8 cellular contexts compared by ENCODE assay signal in genomic region chr11:36746886-36747710, GRCh38.
A peak's percentile ranks its signal among the peaks of the same experiment; 100 is the strongest.
DNase-seq lines count a peak whose midpoint lies in the region; ATAC-seq and TF ChIP-seq lines count a peak whose summit lies in the region.

No MANE protein-coding gene starts in this region.

- TF ChIP-seq CTCF in dorsolateral prefrontal cortex (IDR thresholded peaks at IDR 0.05 in 54 of 56, conservative IDR thresholded peaks at IDR 0.05 in 2 of 56; ENCODE audit: low read depth in 1 of 56, partially characterized antibody in 56 of 56) (peak; percentile 77 to 99 (median 96)), lung (IDR thresholded peaks at IDR 0.05; ENCODE audit: control extremely low read depth, extremely low read depth) (peak; percentile 98)

- POLR2A ChIA-PET in activated CD4-positive, alpha-beta T cell treated with anti-CD3 and anti-CD28 coated beads, Interleukin-2, amount 10 ng/mL, durations not matched to agents 7 days and 5 days (lab: Charles Lee) = interaction anchor here (0.7 kb wide), 1 partner anchor 183 kb away, joined by 3 read pairs; no protein-coding TSS in a partner anchor

- no peaks in the 10 kb centered on the region for H3K9me3 ChIP-seq in lung (ENCODE audit: control insufficient read depth in 2 of 2, insufficient read depth in 1 of 2, low read length in 1 of 2)

- no peak overlapping the region for H3K27ac Mint-ChIP-seq in activated CD4-positive, alpha-beta T cell treated with anti-CD3 and anti-CD28 coated beads, Interleukin-2, amount 10 ng/mL, durations not matched to agents 7 days and 5 days

- no peak overlapping the region for H3K4me3 Mint-ChIP-seq in activated CD4-positive, alpha-beta T cell treated with anti-CD3 and anti-CD28 coated beads, Interleukin-2, amount 10 ng/mL, durations not matched to agents 7 days and 5 days

- peaks cover 0 to 3% of the 10 kb centered on the region in 2 donors for H3K4me1 ChIP-seq in lung (ENCODE audit: control insufficient read depth in 2 of 2, insufficient read depth in 2 of 2, low read length in 2 of 2)

- H3K27me3 ChIP-seq in dorsolateral prefrontal cortex (peaks cover 0 to 6% (median 0%) of the 10 kb centered on the region in 45 donors), lung (ENCODE audit: control insufficient read depth, insufficient read depth) (no peaks in the 10 kb centered on the region)

- no peaks in the 10 kb centered on the region for H3K36me3 ChIP-seq in lung (ENCODE audit: control insufficient read depth in 2 of 2, insufficient read depth in 2 of 2, low read length in 2 of 2)

- CTCF ChIA-PET in activated CD4-positive, alpha-beta T cell treated with anti-CD3 and anti-CD28 coated beads, Interleukin-2, amount 10 ng/mL, durations not matched to agents 7 days and 5 days (lab: Charles Lee) = interaction anchor here (0.6 to 1.8 kb wide), 17 partner anchors 9 to 454 kb away, joined by 3 to 8 read pairs (median 4); no protein-coding TSS in a partner anchor

- no peaks in the 10 kb centered on the region for H3K36me3 Mint-ChIP-seq in activated CD4-positive, alpha-beta T cell treated with anti-CD3 and anti-CD28 coated beads, Interleukin-2, amount 10 ng/mL, durations not matched to agents 7 days and 5 days (ENCODE audit: low read depth)

- H3K4me1 Mint-ChIP-seq in activated CD4-positive, alpha-beta T cell treated with anti-CD3 and anti-CD28 coated beads, Interleukin-2, amount 10 ng/mL, durations not matched to agents 7 days and 5 days = no peaks in the 10 kb centered on the region

- H3K27ac ChIP-seq in dorsolateral prefrontal cortex (no peak overlapping the region), lung (ENCODE audit: low read depth in 1 of 2, low read length in 1 of 2) (no peak overlapping the region)

- H3K9me3 Mint-ChIP-seq in activated CD4-positive, alpha-beta T cell treated with anti-CD3 and anti-CD28 coated beads, Interleukin-2, amount 10 ng/mL, durations not matched to agents 7 days and 5 days = no peaks in the 10 kb centered on the region

- 38 to 41% methylated on average over 7 of the region's 7 CpGs for WGBS in lung, 2 donors

- H3K4me3 ChIP-seq in dorsolateral prefrontal cortex (no peak overlapping the region), lung (no peak overlapping the region)

- intact Hi-C loops in dorsolateral prefrontal cortex (cut with DNase I) = loop anchor here (2.0 to 5.0 kb wide), 3 partner anchors 44 to 185 kb away; partner anchors contain the start of gene RAG1 (in 1 of the 2)

- peak; percentile 85 for ATAC-seq in GM19468 (IDR thresholded peaks at IDR 0.05; ENCODE audit: extremely low read depth, unreplicated experiment)
- peak; percentile 94 for ATAC-seq in HG03571 (IDR thresholded peaks at IDR 0.05; ENCODE audit: unreplicated experiment)
- ATAC-seq in lung (ENCODE audit: insufficient read depth, low FRiP score) = peak; percentile 99

- peaks cover 26% of the 10 kb centered on the region for H3K27me3 Mint-ChIP-seq in activated CD4-positive, alpha-beta T cell treated with anti-CD3 and anti-CD28 coated beads, Interleukin-2, amount 10 ng/mL, durations not matched to agents 7 days and 5 days

- DNase-seq in COLO668 (lab: John Stamatoyannopoulos, UW; ENCODE audit: unreplicated experiment) (peak; percentile 85), NCI-H748 treated with DMSO at 0.1 percent for 48 hours (lab: John Stamatoyannopoulos, UW) (peak; percentile 64), dorsolateral prefrontal cortex (peak; percentile 57 to 85 (median 72)), lung (ENCODE audit: low spot score) (peak; percentile 88)
- DNase-seq in activated CD4-positive, alpha-beta T cell treated with anti-CD3 and anti-CD28 coated beads, Interleukin-2, amount 10 ng/mL, durations not matched to agents 7 days and 5 days = peak; percentile 91
- DNase-seq in stimulated activated CD8-positive, alpha-beta memory T cell treated with anti-CD3 and anti-CD28 coated beads, Interleukin-15, amount 100 ng/mL, for 24 hours (ENCODE audit: low read depth) = peak; percentile 48
